In the genomic region with DNA sequence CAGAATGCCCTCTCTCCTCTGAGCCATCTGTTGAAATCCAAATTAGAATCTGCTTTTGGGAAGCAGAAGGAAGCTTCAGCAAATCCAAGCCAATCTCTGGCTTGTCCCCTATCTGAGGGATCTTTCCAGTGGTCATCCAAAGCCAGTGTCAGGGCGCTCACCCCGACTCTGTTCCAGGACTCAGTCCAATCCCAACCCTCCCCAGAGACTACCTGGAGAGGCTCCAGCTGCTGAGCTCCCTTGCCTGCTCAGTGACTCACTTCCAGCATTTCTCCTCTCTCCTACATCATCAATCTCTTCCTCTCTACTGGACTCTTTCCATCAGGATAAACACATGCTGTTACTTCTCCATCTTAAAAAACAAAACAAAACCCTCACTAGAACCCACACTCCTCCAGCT, we compare ENCODE assay signal across 1 cellular context.
TF ChIP-seq lines count a peak whose summit lies in the region.

No MANE protein-coding gene starts in this region.

TF ChIP-seq in WTC11, 78 proteins besides CTCF, POLR2A, EP300 and RAD21 (continued from another document):
- TF ChIP-seq, protein P1, sequence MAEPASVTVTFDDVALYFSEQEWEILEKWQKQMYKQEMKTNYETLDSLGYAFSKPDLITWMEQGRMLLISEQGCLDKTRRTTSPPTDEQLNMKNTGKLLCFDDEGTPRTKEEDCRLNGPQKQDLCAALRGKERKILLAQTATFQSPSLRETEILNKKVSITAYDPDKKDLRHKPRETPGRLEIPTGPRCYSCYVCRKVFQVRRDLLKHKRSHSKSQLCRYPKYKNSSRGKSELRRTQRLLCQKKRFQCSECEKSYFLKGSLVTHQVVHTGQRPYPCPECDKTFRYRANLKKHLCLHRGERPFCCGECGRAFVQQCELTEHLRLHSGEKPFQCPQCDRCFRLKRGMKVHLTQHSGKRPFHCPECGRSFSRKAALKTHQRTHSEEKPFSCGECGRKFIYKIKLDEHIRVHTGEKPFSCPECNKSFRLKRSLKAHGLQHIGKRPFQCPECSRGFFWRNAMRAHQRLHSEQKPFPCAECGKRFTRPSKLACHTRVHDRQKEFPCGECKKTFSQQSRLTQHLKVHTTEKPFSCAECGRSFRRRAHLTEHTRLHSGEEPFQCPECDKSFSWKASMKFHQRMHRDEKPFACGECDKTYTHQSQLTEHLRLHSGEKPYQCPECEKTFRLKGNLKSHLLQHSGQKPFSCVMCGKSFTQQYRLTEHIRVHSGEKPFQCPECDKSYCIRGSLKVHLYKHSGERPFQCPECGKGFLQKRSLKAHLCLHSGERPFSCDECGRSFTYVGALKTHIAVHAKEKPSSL (CRISPR knock-in tag; conservative IDR thresholded peaks at IDR 0.05): no peak
- no peak for TF ChIP-seq ELF4 (CRISPR knock-in tag; IDR thresholded peaks at IDR 0.05; ENCODE audit: low read depth)
- TF ChIP-seq MYBL2 (CRISPR knock-in tag; IDR thresholded peaks at IDR 0.05): no peak
- TF ChIP-seq PRRX2 (CRISPR knock-in tag; IDR thresholded peaks at IDR 0.05): no peak
- no peak for TF ChIP-seq CBFB (CRISPR knock-in tag; IDR thresholded peaks at IDR 0.05; ENCODE audit: low read depth)
- TF ChIP-seq, protein P2, sequence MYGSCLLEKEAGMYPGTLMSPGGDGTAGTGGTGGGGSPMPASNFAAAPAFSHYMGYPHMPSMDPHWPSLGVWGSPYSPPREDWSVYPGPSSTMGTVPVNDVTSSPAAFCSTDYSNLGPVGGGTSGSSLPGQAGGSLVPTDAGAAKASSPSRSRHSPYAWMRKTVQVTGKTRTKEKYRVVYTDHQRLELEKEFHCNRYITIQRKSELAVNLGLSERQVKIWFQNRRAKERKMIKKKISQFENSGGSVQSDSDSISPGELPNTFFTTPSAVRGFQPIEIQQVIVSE (CRISPR knock-in tag; IDR thresholded peaks at IDR 0.05; ENCODE audit: borderline replicate concordance): no peak
- TF ChIP-seq, protein P3, sequence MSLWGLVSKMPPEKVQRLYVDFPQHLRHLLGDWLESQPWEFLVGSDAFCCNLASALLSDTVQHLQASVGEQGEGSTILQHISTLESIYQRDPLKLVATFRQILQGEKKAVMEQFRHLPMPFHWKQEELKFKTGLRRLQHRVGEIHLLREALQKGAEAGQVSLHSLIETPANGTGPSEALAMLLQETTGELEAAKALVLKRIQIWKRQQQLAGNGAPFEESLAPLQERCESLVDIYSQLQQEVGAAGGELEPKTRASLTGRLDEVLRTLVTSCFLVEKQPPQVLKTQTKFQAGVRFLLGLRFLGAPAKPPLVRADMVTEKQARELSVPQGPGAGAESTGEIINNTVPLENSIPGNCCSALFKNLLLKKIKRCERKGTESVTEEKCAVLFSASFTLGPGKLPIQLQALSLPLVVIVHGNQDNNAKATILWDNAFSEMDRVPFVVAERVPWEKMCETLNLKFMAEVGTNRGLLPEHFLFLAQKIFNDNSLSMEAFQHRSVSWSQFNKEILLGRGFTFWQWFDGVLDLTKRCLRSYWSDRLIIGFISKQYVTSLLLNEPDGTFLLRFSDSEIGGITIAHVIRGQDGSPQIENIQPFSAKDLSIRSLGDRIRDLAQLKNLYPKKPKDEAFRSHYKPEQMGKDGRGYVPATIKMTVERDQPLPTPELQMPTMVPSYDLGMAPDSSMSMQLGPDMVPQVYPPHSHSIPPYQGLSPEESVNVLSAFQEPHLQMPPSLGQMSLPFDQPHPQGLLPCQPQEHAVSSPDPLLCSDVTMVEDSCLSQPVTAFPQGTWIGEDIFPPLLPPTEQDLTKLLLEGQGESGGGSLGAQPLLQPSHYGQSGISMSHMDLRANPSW (CRISPR knock-in tag; conservative IDR thresholded peaks at IDR 0.05; ENCODE audit: low read depth): no peak
- TF ChIP-seq, protein P4, sequence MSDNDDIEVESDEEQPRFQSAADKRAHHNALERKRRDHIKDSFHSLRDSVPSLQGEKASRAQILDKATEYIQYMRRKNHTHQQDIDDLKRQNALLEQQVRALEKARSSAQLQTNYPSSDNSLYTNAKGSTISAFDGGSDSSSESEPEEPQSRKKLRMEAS (CRISPR knock-in tag; IDR thresholded peaks at IDR 0.05): no peak
- TF ChIP-seq, protein P5, sequence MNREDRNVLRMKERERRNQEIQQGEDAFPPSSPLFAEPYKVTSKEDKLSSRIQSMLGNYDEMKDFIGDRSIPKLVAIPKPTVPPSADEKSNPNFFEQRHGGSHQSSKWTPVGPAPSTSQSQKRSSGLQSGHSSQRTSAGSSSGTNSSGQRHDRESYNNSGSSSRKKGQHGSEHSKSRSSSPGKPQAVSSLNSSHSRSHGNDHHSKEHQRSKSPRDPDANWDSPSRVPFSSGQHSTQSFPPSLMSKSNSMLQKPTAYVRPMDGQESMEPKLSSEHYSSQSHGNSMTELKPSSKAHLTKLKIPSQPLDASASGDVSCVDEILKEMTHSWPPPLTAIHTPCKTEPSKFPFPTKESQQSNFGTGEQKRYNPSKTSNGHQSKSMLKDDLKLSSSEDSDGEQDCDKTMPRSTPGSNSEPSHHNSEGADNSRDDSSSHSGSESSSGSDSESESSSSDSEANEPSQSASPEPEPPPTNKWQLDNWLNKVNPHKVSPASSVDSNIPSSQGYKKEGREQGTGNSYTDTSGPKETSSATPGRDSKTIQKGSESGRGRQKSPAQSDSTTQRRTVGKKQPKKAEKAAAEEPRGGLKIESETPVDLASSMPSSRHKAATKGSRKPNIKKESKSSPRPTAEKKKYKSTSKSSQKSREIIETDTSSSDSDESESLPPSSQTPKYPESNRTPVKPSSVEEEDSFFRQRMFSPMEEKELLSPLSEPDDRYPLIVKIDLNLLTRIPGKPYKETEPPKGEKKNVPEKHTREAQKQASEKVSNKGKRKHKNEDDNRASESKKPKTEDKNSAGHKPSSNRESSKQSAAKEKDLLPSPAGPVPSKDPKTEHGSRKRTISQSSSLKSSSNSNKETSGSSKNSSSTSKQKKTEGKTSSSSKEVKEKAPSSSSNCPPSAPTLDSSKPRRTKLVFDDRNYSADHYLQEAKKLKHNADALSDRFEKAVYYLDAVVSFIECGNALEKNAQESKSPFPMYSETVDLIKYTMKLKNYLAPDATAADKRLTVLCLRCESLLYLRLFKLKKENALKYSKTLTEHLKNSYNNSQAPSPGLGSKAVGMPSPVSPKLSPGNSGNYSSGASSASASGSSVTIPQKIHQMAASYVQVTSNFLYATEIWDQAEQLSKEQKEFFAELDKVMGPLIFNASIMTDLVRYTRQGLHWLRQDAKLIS (CRISPR knock-in tag; IDR thresholded peaks at IDR 0.05; ENCODE audit: borderline replicate concordance): no peak
- TF ChIP-seq, protein P6, sequence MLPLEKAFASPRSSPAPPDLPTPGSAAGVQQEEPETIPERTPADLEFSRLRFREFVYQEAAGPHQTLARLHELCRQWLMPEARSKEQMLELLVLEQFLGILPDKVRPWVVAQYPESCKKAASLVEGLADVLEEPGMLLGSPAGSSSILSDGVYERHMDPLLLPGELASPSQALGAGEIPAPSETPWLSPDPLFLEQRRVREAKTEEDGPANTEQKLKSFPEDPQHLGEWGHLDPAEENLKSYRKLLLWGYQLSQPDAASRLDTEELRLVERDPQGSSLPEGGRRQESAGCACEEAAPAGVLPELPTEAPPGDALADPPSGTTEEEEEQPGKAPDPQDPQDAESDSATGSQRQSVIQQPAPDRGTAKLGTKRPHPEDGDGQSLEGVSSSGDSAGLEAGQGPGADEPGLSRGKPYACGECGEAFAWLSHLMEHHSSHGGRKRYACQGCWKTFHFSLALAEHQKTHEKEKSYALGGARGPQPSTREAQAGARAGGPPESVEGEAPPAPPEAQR (CRISPR knock-in tag; IDR thresholded peaks at IDR 0.05): no peak
